ENCODE assay signal across 21 cellular contexts in the genomic region with DNA sequence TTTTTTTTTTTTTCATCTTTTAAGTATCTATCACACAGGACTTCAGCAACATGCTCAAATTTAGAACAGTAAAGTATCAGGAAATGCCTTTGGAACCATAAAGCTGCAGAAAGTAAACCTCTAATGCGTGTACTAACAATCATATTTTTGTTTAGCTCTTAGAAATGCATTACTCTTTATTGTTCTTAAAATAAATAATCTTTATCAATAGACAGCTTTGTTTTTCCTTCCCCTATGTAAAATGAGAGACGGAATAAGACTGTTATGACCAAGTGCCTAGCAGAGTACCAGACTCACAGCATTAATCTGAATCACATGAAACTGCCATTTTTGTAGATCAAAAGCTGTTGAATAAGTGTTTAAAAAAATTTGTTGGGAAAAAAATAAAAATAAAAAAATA. TPM values are rescaled to one million over a fixed set of nuclear protein-coding genes. Genes with fewer than 3 reads are reported as not detected.
"Had no signal": no experiment of that assay in that cellular context is flagged by ENCODE, and none has a peak within 500 bp of the region (broad histone marks: within the 10 kb centered on the region; RNA-seq: fewer than 3 reads in every experiment).

No MANE protein-coding gene starts in this region.

- ATAC-seq: left cardiac atrium; left colon; left lobe of liver; left lung; left ventricle myocardium superior; lower lobe of right lung; mucosa of descending colon; naive thymus-derived CD4-positive, alpha-beta T cell; naive thymus-derived CD8-positive, alpha-beta T cell had no signal

- DNase-seq: hypothalamus; immature natural killer cell; islet precursor cell; kidney; kidney glomerular epithelial cell; left cardiac atrium; left colon; left lung; left ventricle myocardium inferior; left ventricle myocardium superior; lower lobe of right lung; mammary epithelial cell; mesenchymal stem cell; mesendoderm; midbrain; mucosa of descending colon; naive B cell; naive thymus-derived CD4-positive, alpha-beta T cell; naive thymus-derived CD8-positive, alpha-beta T cell had no signal

RNA-seq across cellular contexts. Expression of a gene that starts 50.5 kb away (rescaled TPM):
- polyA plus RNA-seq: immature natural killer cell; keratinocyte; mammary epithelial cell; naive thymus-derived CD8-positive, alpha-beta T cell had no signal
